Comparison of ENCODE assay signal across 32 cellular contexts in the genomic region with DNA sequence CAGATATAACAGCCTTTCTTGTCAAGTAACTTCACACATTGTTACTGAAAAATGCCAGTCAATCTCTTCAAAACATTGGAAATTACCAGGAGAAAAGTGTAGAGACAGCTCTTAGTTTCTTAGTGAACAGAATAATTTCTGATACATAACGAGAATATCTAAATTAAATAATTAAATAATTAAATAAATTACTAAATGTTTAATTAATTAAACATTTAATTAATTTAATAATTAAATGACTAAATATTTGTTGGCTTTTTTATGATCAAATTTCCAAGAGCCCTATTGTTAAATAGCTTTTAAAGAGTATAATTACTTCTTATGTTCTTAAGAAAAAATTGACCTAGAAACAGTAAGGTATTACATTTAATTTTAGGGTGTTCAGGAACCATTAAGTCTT.
"Had no signal": no experiment of that assay in that cellular context is flagged by ENCODE, and none has a peak within 500 bp of the region (broad histone marks: within the 10 kb centered on the region; RNA-seq: fewer than 3 reads in every experiment).

No MANE protein-coding gene starts in this region.

- H3K9me3 ChIP-seq: ascending aorta, Peyer's patch had no signal

- H3K27ac Mint-ChIP-seq: activated CD4-positive, alpha-beta T cell treated with anti-CD3 and anti-CD28 coated beads for 36 hours; activated CD4-positive, alpha-beta T cell treated with anti-CD3 and anti-CD28 coated beads, Interleukin-2, amount 10 ng/mL, durations not matched to agents 7 days and 5 days; activated CD8-positive, alpha-beta T cell treated with anti-CD3 and anti-CD28 coated beads, Interleukin-2, amount 10 ng/mL, durations not matched to agents 7 days and 5 days; activated naive CD4-positive, alpha-beta T cell treated with anti-CD3 and anti-CD28 coated beads, Interleukin-2, amount 50 U/mL, for 24 hours; activated naive CD8-positive, alpha-beta T cell treated with anti-CD3 and anti-CD28 coated beads, Interleukin-2, amount 10 ng/mL, durations not matched to agents 7 days and 5 days; activated T-cell treated with anti-CD3 and anti-CD28 coated beads, Interleukin-2, amount 50 U/mL, for 24 hours; activated T-helper 2 cell treated with anti-CD3 and anti-CD28 coated beads, Interferon-gamma antibody, Interleukin-2, Interleukin-4, amounts not matched to agents 10 μg/mL and 5 μg/mL and 100 μg/mL, durations not matched to agents 14 hours and 24 hours and 36 hours had no signal

- ATAC-seq: activated CD4-positive, alpha-beta T cell treated with anti-CD3 and anti-CD28 coated beads for 36 hours; activated CD4-positive, CD25-positive, alpha-beta regulatory T cell treated with anti-CD3 and anti-CD28 coated beads, Interleukin-2, amount 50 U/mL, for 24 hours; activated CD8-positive, alpha-beta T cell treated with anti-CD3 and anti-CD28 coated beads, Interleukin-2, amount 10 ng/mL, durations not matched to agents 7 days and 5 days; K562 had no signal

- H3K36me3 Mint-ChIP-seq: activated naive CD4-positive, alpha-beta T cell treated with anti-CD3 and anti-CD28 coated beads, Interleukin-2, amount 50 U/mL, for 24 hours had no signal

- H3K27me3 ChIP-seq: ascending aorta, cardiac muscle cell, Peyer's patch had no signal

- H3K27ac ChIP-seq: ascending aorta, cardiac muscle cell, Peyer's patch, RWPE1 had no signal

- H3K4me1 Mint-ChIP-seq: activated CD4-positive, alpha-beta T cell treated with anti-CD3 and anti-CD28 coated beads for 36 hours; activated CD4-positive, alpha-beta T cell treated with anti-CD3 and anti-CD28 coated beads, Interleukin-2, amount 10 ng/mL, durations not matched to agents 7 days and 5 days; activated naive CD4-positive, alpha-beta T cell treated with anti-CD3 and anti-CD28 coated beads, Interleukin-2, amount 50 U/mL, for 24 hours; activated naive CD8-positive, alpha-beta T cell treated with anti-CD3 and anti-CD28 coated beads, Interleukin-2, amount 10 ng/mL, durations not matched to agents 7 days and 5 days; central memory CD8-positive, alpha-beta T cell had no signal

- H3K4me3 Mint-ChIP-seq: activated CD4-positive, alpha-beta T cell treated with anti-CD3 and anti-CD28 coated beads for 36 hours; activated CD4-positive, alpha-beta T cell treated with anti-CD3 and anti-CD28 coated beads, Interleukin-2, amount 10 ng/mL, durations not matched to agents 7 days and 5 days; activated CD8-positive, alpha-beta T cell treated with anti-CD3 and anti-CD28 coated beads, Interleukin-2, amount 10 ng/mL, durations not matched to agents 7 days and 5 days; activated naive CD4-positive, alpha-beta T cell treated with anti-CD3 and anti-CD28 coated beads, Interleukin-2, amount 50 U/mL, for 24 hours; activated naive CD8-positive, alpha-beta T cell treated with anti-CD3 and anti-CD28 coated beads, Interleukin-2, amount 10 ng/mL, durations not matched to agents 7 days and 5 days; activated T-cell treated with anti-CD3 and anti-CD28 coated beads, Interleukin-2, amount 50 U/mL, for 24 hours; central memory CD8-positive, alpha-beta T cell had no signal

- H3K36me3 ChIP-seq: ascending aorta, cardiac muscle cell, Peyer's patch had no signal

- H3K9me3 Mint-ChIP-seq: activated CD4-positive, alpha-beta T cell treated with anti-CD3 and anti-CD28 coated beads, Interleukin-2, amount 10 ng/mL, durations not matched to agents 7 days and 5 days; activated naive CD4-positive, alpha-beta T cell treated with anti-CD3 and anti-CD28 coated beads, Interleukin-2, amount 50 U/mL, for 24 hours; activated naive CD8-positive, alpha-beta T cell treated with anti-CD3 and anti-CD28 coated beads, Interleukin-2, amount 10 ng/mL, durations not matched to agents 7 days and 5 days; activated T-cell treated with anti-CD3 and anti-CD28 coated beads, Interleukin-2, amount 50 U/mL, for 24 hours; activated T-helper 2 cell treated with anti-CD3 and anti-CD28 coated beads, Interferon-gamma antibody, Interleukin-2, Interleukin-4, amounts not matched to agents 10 μg/mL and 5 μg/mL and 100 μg/mL, durations not matched to agents 14 hours and 24 hours and 36 hours; central memory CD8-positive, alpha-beta T cell had no signal

- H3K4me3 ChIP-seq: ascending aorta, cardiac muscle cell, K562, Peyer's patch had no signal

- H3K4me1 ChIP-seq: ascending aorta, Peyer's patch had no signal

- DNase-seq: activated CD4-positive, alpha-beta T cell treated with anti-CD3 and anti-CD28 coated beads for 36 hours; activated CD4-positive, alpha-beta T cell treated with anti-CD3 and anti-CD28 coated beads, Interleukin-2, amount 10 ng/mL, durations not matched to agents 7 days and 5 days; activated CD4-positive, alpha-beta T cell treated with anti-CD3 and anti-CD28 coated beads, Interleukin-2, amount 50 U/mL, for 48 hours; activated CD8-positive, alpha-beta T cell treated with anti-CD3 and anti-CD28 coated beads, Interleukin-2, amount 10 ng/mL, durations not matched to agents 7 days and 5 days; activated gamma-delta T cell; activated naive CD4-positive, alpha-beta T cell treated with Interleukin-2 at 50 U/mL for 16 hours; activated naive CD8-positive, alpha-beta T cell treated with anti-CD3 and anti-CD28 coated beads, Interleukin-2, amount 10 ng/mL, durations not matched to agents 7 days and 5 days; activated T-cell treated with anti-CD3 and anti-CD28 coated beads, Interleukin-2, amount 50 U/mL, for 24 hours; amygdala; NCI-H1092 treated with DMSO at 0.1 percent for 48 hours; NCI-H1417; NCI-H146; NCI-H187; NCI-H2029 treated with DMSO at 0.1 percent for 48 hours; NCI-H2107; NCI-H226; NCI-H446 treated with DMSO at 0.1 percent for 48 hours; NCI-H524; Peyer's patch; Right ventricle myocardium superior; SW 1271; T-helper 1 cell; T-helper 2 cell; T-helper 9 cell had no signal

- FAIRE-seq: K562 had no signal

- H3K27me3 Mint-ChIP-seq: activated CD4-positive, alpha-beta T cell treated with anti-CD3 and anti-CD28 coated beads for 36 hours; activated CD4-positive, alpha-beta T cell treated with anti-CD3 and anti-CD28 coated beads, Interleukin-2, amount 10 ng/mL, durations not matched to agents 7 days and 5 days; activated naive CD4-positive, alpha-beta T cell treated with anti-CD3 and anti-CD28 coated beads, Interleukin-2, amount 50 U/mL, for 24 hours; activated naive CD8-positive, alpha-beta T cell treated with anti-CD3 and anti-CD28 coated beads, Interleukin-2, amount 10 ng/mL, durations not matched to agents 7 days and 5 days; activated T-cell treated with anti-CD3 and anti-CD28 coated beads, Interleukin-2, amount 50 U/mL, for 24 hours; central memory CD8-positive, alpha-beta T cell had no signal
